In genomic region chr4:83093060-83093640, GRCh38 we compare ENCODE assay signal across 17 cellular contexts. TPM values are rescaled to one million over a fixed set of nuclear protein-coding genes. Genes with fewer than 3 reads are reported as not detected.
A peak's percentile ranks its signal among the peaks of the same experiment; 100 is the strongest.
DNase-seq lines count a peak whose midpoint lies in the region; ATAC-seq, FAIRE-seq and TF ChIP-seq lines count a peak whose summit lies in the region.
"Had no signal": no experiment of that assay in that cellular context is flagged by ENCODE, and none has a peak within 500 bp of the region (broad histone marks: within the 10 kb centered on the region; RNA-seq: fewer than 3 reads in every experiment).

No MANE protein-coding gene starts in this region.

- POLR2A ChIA-PET in endothelial cell of umbilical vein (lab: Charles Lee): interaction anchor here (0.6 kb wide), 1 partner anchor 9 kb away, joined by 3 read pairs; no protein-coding TSS in a partner anchor

- intact Hi-C loops in endothelial cell of umbilical vein (cut with micrococcal nuclease): no loop called here
- intact Hi-C loops in ascending aorta (cut with DNase I): no loop called here

- H3K9me3 Mint-ChIP-seq in nephron progenitor cell: peaks cover 3% of the 10 kb centered on the region

- no TSS peak for BruUV-seq in endothelial cell of umbilical vein (replicated peaks; lab: Mats Ljungman, UMichigan)

- peak overlapping the region; percentile 64 for H3K4me2 ChIP-seq in endothelial cell of umbilical vein (ENCODE audit: insufficient read depth, low read length)

- no peak for FAIRE-seq in endothelial cell of umbilical vein (lab: Jason Lieb, UNC)
- FAIRE-seq: A204.1, colon had no signal

- peaks cover 16% of the 10 kb centered on the region for H3K27me3 Mint-ChIP-seq in nephron progenitor cell (ENCODE audit: low read depth, poor library complexity)

- no peak for TF ChIP-seq CTCF in endothelial cell of umbilical vein (IDR thresholded peaks at IDR 0.05; ENCODE audit: extremely low read depth in 1 of 2, insufficient read depth in 1 of 2, low read depth in 1 of 2, low read length in 2 of 2)
- no peak for TF ChIP-seq CTCF in nephron progenitor cell (IDR thresholded peaks at IDR 0.05)
- TF ChIP-seq CTCF in ascending aorta (IDR thresholded peaks at IDR 0.05): no peak

- H3K79me2 ChIP-seq in endothelial cell of umbilical vein (ENCODE audit: control insufficient read depth, insufficient read depth, low read length): no peaks in the 10 kb centered on the region

- H3K4me3 Mint-ChIP-seq in nephron progenitor cell: no peak overlapping the region

- H3K36me3 Mint-ChIP-seq in nephron progenitor cell (ENCODE audit: low read depth): no peaks in the 10 kb centered on the region

- H3K27me3 ChIP-seq in endothelial cell of umbilical vein (ENCODE audit: control insufficient read depth in 2 of 2, insufficient read depth in 2 of 2, low read length in 2 of 2): no peaks in the 10 kb centered on the region
- H3K27me3 ChIP-seq in ascending aorta: no peaks in the 10 kb centered on the region

- no peak overlapping the region for H2AFZ ChIP-seq in endothelial cell of umbilical vein (ENCODE audit: low read depth, low read length)

- H3K9me1 ChIP-seq in endothelial cell of umbilical vein (replicated peaks; ENCODE audit: control insufficient read depth, extremely low read depth, insufficient read depth, low read length): no peaks in the 10 kb centered on the region

- DNase-seq in NCI-H82 (lab: John Stamatoyannopoulos, UW) (peak; percentile 33), NCI-H82 treated with DMSO at 0.1 percent for 48 hours (lab: John Stamatoyannopoulos, UW; ENCODE audit: unreplicated experiment) (no peak), NCI-H524 (lab: John Stamatoyannopoulos, UW) (peak; percentile 34 to 66), endothelial cell of umbilical vein (ENCODE audit: low read depth, low spot score) (no peak), nephron progenitor cell (peak; percentile 20), ascending aorta (ENCODE audit: low spot score in 2 of 2) (no peak), putamen (ENCODE audit: low spot score) (no peak)
- DNase-seq: GF-D8; heart right ventricle; NCI-H1436; NCI-H446 treated with DMSO at 0.1 percent for 48 hours; PC-3; posterior cingulate gyrus; stimulated activated CD4-positive, alpha-beta T cell treated with anti-CD3 and anti-CD28 coated beads, Interleukin-12 subunit alpha, Interleukin-12 subunit beta, amount 100 ng/mL, for 4 hours had no signal

- peak overlapping the region; percentile 61 for H3K27ac Mint-ChIP-seq in nephron progenitor cell

- H3K36me3 ChIP-seq in endothelial cell of umbilical vein (ENCODE audit: control insufficient read depth in 2 of 2, extremely low read depth in 1 of 2, insufficient read depth in 2 of 2, low read length in 2 of 2) (no peaks in the 10 kb centered on the region), ascending aorta (no peaks in the 10 kb centered on the region)

- no peak overlapping the region for H3K4me3 ChIP-seq in endothelial cell of umbilical vein (replicated peaks in 1 of 3; ENCODE audit: insufficient read depth in 1 of 3, low read depth in 1 of 3, low read length in 3 of 3)
- no peak overlapping the region for H3K4me3 ChIP-seq in ascending aorta
- H3K4me3 ChIP-seq: heart right ventricle had no signal

- no peak for TF ChIP-seq POLR2A in endothelial cell of umbilical vein (IDR thresholded peaks at IDR 0.05; ENCODE audit: low read depth, low read length)

- dilution Hi-C loops in endothelial cell of umbilical vein (cut with MboI; ENCODE audit: extremely low pct_ligation_motif_present, low sequenced_read_pairs): no loop called here

- no peak for ATAC-seq in GM18909 (IDR thresholded peaks at IDR 0.05; ENCODE audit: poor library complexity, unreplicated experiment)
- ATAC-seq: heart right ventricle, PC-3 had no signal

- no peaks in the 10 kb centered on the region for H4K20me1 ChIP-seq in endothelial cell of umbilical vein (replicated peaks; ENCODE audit: control insufficient read depth, extremely low read depth, insufficient read depth, low read length)

- H3K27ac ChIP-seq in endothelial cell of umbilical vein (ENCODE audit: insufficient read depth, low read depth, low read length) (no peak overlapping the region), ascending aorta (no peak overlapping the region)
- H3K27ac ChIP-seq: heart right ventricle had no signal

- peaks cover 18% of the 10 kb centered on the region for H3K4me1 ChIP-seq in endothelial cell of umbilical vein (ENCODE audit: control insufficient read depth, extremely low read depth, insufficient read depth, low read length)
- H3K4me1 ChIP-seq in ascending aorta: no peaks in the 10 kb centered on the region
- H3K4me1 ChIP-seq: heart right ventricle had no signal

- H3K9ac ChIP-seq in endothelial cell of umbilical vein (replicated peaks; ENCODE audit: extremely low read depth, insufficient read depth, low read length): no peak overlapping the region

- CTCF ChIA-PET in endothelial cell of umbilical vein (lab: Charles Lee): interaction anchor here (1.1 to 5.7 kb wide), 5 partner anchors 9 to 22 kb away, joined by 3 to 29 read pairs (median 6); partner anchors contain the start of gene PLAC8

- H3K9me3 ChIP-seq in endothelial cell of umbilical vein (replicated peaks; ENCODE audit: control insufficient read depth, insufficient read depth, low read length) (no peaks in the 10 kb centered on the region), ascending aorta (no peaks in the 10 kb centered on the region)
- H3K9me3 ChIP-seq: heart right ventricle had no signal

- H3K4me1 Mint-ChIP-seq in nephron progenitor cell: peaks cover 11% of the 10 kb centered on the region

TF ChIP-seq in endothelial cell of umbilical vein, 7 proteins besides CTCF, POLR2A, EP300 and RAD21:
- TF ChIP-seq FOS (IDR thresholded peaks at IDR 0.05; ENCODE audit: borderline replicate concordance, insufficient read depth, low read length) (no peak), POLR2AphosphoS5 (IDR thresholded peaks at IDR 0.05; ENCODE audit: insufficient read depth, low read depth, low read length) (no peak), EZH2 (IDR thresholded peaks at IDR 0.05; ENCODE audit: borderline replicate concordance, low read depth, low read length, severe bottlenecking) (no peak), GATA2 (IDR thresholded peaks at IDR 0.05; ENCODE audit: insufficient read depth, insufficient read length, low read depth, low read length) (no peak), MAX (IDR thresholded peaks at IDR 0.05; ENCODE audit: insufficient read depth, insufficient read length) (no peak), MYC (IDR thresholded peaks at IDR 0.05; ENCODE audit: low read depth, low read length) (no peak)
TF ChIP-seq in endothelial cell of umbilical vein: peak in this region for 0.

RNA-seq across cellular contexts. Expression of gene PLAC8, which starts 21.4 kb away (rescaled TPM):
- total RNA-seq in endothelial cell of umbilical vein (5.7 and 12.1 TPM in 2 replicates), ascending aorta (1.1 TPM)
- polyA plus RNA-seq in endothelial cell of umbilical vein: 4.1 and 4.9 TPM in 2 replicates
- polyA plus RNA-seq in endothelial cell of umbilical vein (2011; cell fraction: cytosol; rRNA removed): 3.9 and 4.1 TPM in 2 replicates
- 1.9 and 2.1 TPM in 2 replicates for polyA plus RNA-seq in endothelial cell of umbilical vein (2011; cell fraction: nucleus; rRNA removed)
- 8.0 and 14.5 TPM in 2 replicates for polyA plus RNA-seq in endothelial cell of umbilical vein (2012)
- 3.0 and 5.9 TPM in 2 replicates for polyA minus RNA-seq in endothelial cell of umbilical vein
- polyA minus RNA-seq in endothelial cell of umbilical vein (2011; cell fraction: cytosol; rRNA and poly(A)+ RNA removed): 8.1 TPM
- polyA minus RNA-seq in endothelial cell of umbilical vein (2011; cell fraction: nucleus; rRNA and poly(A)+ RNA removed): 1.2 and 1.3 TPM in 2 replicates

RNA-seq across cellular contexts. Expression of gene COPS4, which starts 58.2 kb away (rescaled TPM):
- total RNA-seq in endothelial cell of umbilical vein: 47.3 and 53.0 TPM in 2 replicates
- polyA plus RNA-seq in endothelial cell of umbilical vein: 29.8 and 30.7 TPM in 2 replicates
- polyA plus RNA-seq in endothelial cell of umbilical vein (2011; cell fraction: cytosol; rRNA removed): 61.9 and 64.9 TPM in 2 replicates
- polyA plus RNA-seq in endothelial cell of umbilical vein (2011; cell fraction: nucleus; rRNA removed): 40.6 and 55.2 TPM in 2 replicates
- 61.3 and 109 TPM in 2 replicates for polyA plus RNA-seq in endothelial cell of umbilical vein (2012)
- 38.7 and 43.2 TPM in 2 replicates for polyA minus RNA-seq in endothelial cell of umbilical vein
- polyA minus RNA-seq in endothelial cell of umbilical vein (2011; cell fraction: cytosol; rRNA and poly(A)+ RNA removed): 9.4 TPM
- 20.3 and 27.8 TPM in 2 replicates for polyA minus RNA-seq in endothelial cell of umbilical vein (2011; cell fraction: nucleus; rRNA and poly(A)+ RNA removed)
- 83.5 TPM for total RNA-seq in ascending aorta

Comparison
In these comparisons a context has a peak if more than half of its experiments do, and no peak if none do; other contexts are left out.
1. DNase-seq: peak in NCI-H82 (single experiment), NCI-H524 (2 of 2) and nephron progenitor cell (single experiment); none in NCI-H82 treated with DMSO at 0.1 percent for 48 hours (single experiment), endothelial cell of umbilical vein (single experiment), ascending aorta (0 of 2) and putamen (single experiment).